ENCODE assay signal across 19 cellular contexts in the genomic region with DNA sequence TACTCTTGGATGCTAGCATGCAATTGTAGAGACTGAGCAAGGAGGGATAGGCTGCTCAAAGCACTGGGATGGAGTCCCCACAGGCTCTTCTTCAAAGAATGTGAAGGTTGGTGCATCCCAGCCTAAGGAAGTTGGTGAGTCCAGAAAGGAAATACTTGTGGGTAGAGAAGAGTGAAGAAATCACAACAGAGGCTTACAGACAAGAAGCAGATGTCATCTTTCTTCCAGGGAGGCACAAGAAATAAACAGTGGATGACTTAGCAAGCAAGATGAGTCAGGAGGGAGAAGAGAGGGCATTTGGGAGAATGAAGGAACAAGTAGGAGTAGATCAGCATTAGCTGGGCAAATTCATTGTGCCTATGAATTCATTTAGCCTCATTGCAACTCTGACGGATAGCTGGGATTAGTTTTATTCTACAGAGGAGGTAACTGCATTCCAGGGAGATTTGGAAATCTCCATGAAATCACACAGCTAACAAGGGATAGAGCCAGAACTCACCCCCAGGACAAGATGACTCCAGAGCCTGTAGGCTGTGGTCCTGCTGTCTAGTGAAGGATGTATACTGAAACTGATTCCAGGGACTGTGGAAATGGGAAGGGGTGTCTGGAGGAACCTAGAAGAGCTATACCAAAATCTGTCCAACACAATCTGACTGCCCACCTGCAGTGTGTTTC.
DNase-seq lines count a peak whose midpoint lies in the region; ATAC-seq and TF ChIP-seq lines count a peak whose summit lies in the region.
"Had no signal": no experiment of that assay in that cellular context is flagged by ENCODE, and none has a peak within 500 bp of the region (broad histone marks: within the 10 kb centered on the region; RNA-seq: fewer than 3 reads in every experiment).

No MANE protein-coding gene starts in this region.

- in situ Hi-C loops in astrocyte of the spinal cord (cut with HindIII; ENCODE audit: low sequenced_read_pairs) = no loop called here

- ATAC-seq in left ventricle myocardium superior = peak; percentile 58
- ATAC-seq in gastroesophageal sphincter = peak; percentile 61
- no peak for ATAC-seq in HG03457 (IDR thresholded peaks at IDR 0.05; ENCODE audit: unreplicated experiment)
- ATAC-seq: activated T-cell treated with anti-CD3 and anti-CD28 coated beads, Interleukin-2, amount 50 U/mL, for 4 hours; upper lobe of right lung had no signal

- TF ChIP-seq CTCF in astrocyte of the spinal cord (IDR thresholded peaks at IDR 0.05; ENCODE audit: low read depth, low read length) (no peak), gastroesophageal sphincter (IDR thresholded peaks at IDR 0.05) (no peak)

- 29 to 63% methylated on average over 1 of the region's 1 CpG for WGBS in gastroesophageal sphincter (ENCODE audit: low coverage in 1 of 2), 2 donors

- no peak for TF ChIP-seq POLR2A in gastroesophageal sphincter (IDR thresholded peaks at IDR 0.05)

- no peak for DNase-seq in left ventricle myocardium superior
- DNase-seq in cardiac septum (ENCODE audit: low spot score) = no peak
- peak; percentile 51 for DNase-seq in astrocyte of the spinal cord (ENCODE audit: low read depth, low spot score)
- no peak for DNase-seq in cerebellar cortex (ENCODE audit: low spot score)
- DNase-seq in activated CD8-positive, alpha-beta memory T cell treated with anti-CD3 and anti-CD28 coated beads, Interleukin-2, amount 50 U/mL, for 4 hours = no peak
- DNase-seq in D341Med (ENCODE audit: low spot score) = no peak
- DNase-seq: ACHN; activated CD4-positive, alpha-beta T cell treated with anti-CD3 and anti-CD28 coated beads, Interleukin-2, amount 50 U/mL, for 1 hour; activated naive CD8-positive, alpha-beta T cell treated with anti-CD3 and anti-CD28 coated beads, Interleukin-2, amount 10 ng/mL, durations not matched to agents 7 days and 5 days; activated T-cell treated with anti-CD3 and anti-CD28 coated beads, Interleukin-2, amount 50 U/mL, for 4 hours; heart right ventricle; KG1; left cardiac atrium; NCI-H146; SHP77 treated with DMSO at 0.1 percent for 48 hours; stimulated activated naive CD4-positive, alpha-beta T cell treated with Interleukin-2 at 50 U/mL for 16 hours; upper lobe of right lung had no signal

- intact Hi-C loops in left ventricle myocardium superior (cut with micrococcal nuclease) (no loop called here), cardiac septum (cut with DNase I) (no loop called here)

- H3K4me3 ChIP-seq in astrocyte of the spinal cord (ENCODE audit: low read depth, low read length) (no peak overlapping the region), gastroesophageal sphincter (no peak overlapping the region)
- H3K4me3 ChIP-seq: heart right ventricle, upper lobe of right lung had no signal

- TF ChIP-seq EP300 in gastroesophageal sphincter (IDR thresholded peaks at IDR 0.05) = no peak

- no peaks in the 10 kb centered on the region for H3K27me3 ChIP-seq in gastroesophageal sphincter
- H3K27me3 ChIP-seq: upper lobe of right lung had no signal

- H3K9me3 ChIP-seq in gastroesophageal sphincter = no peaks in the 10 kb centered on the region
- H3K9me3 ChIP-seq: heart right ventricle, upper lobe of right lung had no signal

- H3K4me1 ChIP-seq in gastroesophageal sphincter = no peaks in the 10 kb centered on the region
- H3K4me1 ChIP-seq: heart right ventricle, upper lobe of right lung had no signal

- H3K36me3 ChIP-seq in gastroesophageal sphincter = no peaks in the 10 kb centered on the region
- H3K36me3 ChIP-seq: heart right ventricle, upper lobe of right lung had no signal

- no peak overlapping the region for H3K27ac ChIP-seq in gastroesophageal sphincter
- H3K27ac ChIP-seq: heart right ventricle, upper lobe of right lung had no signal
